Comparison of ENCODE assay signal across 10 cellular contexts in genomic region chr6:121520337-121521163, GRCh38.
DNase-seq lines count a peak whose midpoint lies in the region; ATAC-seq and TF ChIP-seq lines count a peak whose summit lies in the region.
"Had no signal": no experiment of that assay in that cellular context is flagged by ENCODE, and none has a peak within 500 bp of the region (broad histone marks: within the 10 kb centered on the region; RNA-seq: fewer than 3 reads in every experiment).

No MANE protein-coding gene starts in this region.

- H3K4me2 ChIP-seq in mesendoderm (ENCODE audit: low read length) = no peak overlapping the region

- H3K9me3 Mint-ChIP-seq in activated T-cell treated with anti-CD3 and anti-CD28 coated beads, Interleukin-2, amount 50 U/mL, for 24 hours = no peaks in the 10 kb centered on the region
- H3K9me3 Mint-ChIP-seq: brain had no signal

- H3K27me3 ChIP-seq in AG04450 (ENCODE audit: control insufficient read depth, insufficient read depth, low read length) = no peaks in the 10 kb centered on the region
- H3K27me3 ChIP-seq in mesendoderm (ENCODE audit: insufficient read depth, low read length, poor library complexity) = no peaks in the 10 kb centered on the region

- H3K36me3 Mint-ChIP-seq in activated T-cell treated with anti-CD3 and anti-CD28 coated beads, Interleukin-2, amount 50 U/mL, for 24 hours (ENCODE audit: low read depth) = no peaks in the 10 kb centered on the region
- H3K36me3 Mint-ChIP-seq: brain had no signal

- H3K18ac ChIP-seq in mesendoderm (ENCODE audit: low read length) = peak overlapping the region; percentile 34

- H3K23ac ChIP-seq in mesendoderm (ENCODE audit: low read length) = no peak overlapping the region

- no peak overlapping the region for H3K9ac ChIP-seq in mesendoderm (ENCODE audit: low read length)

- H3K27me3 Mint-ChIP-seq in activated T-cell treated with anti-CD3 and anti-CD28 coated beads, Interleukin-2, amount 50 U/mL, for 24 hours = no peaks in the 10 kb centered on the region

- no peak overlapping the region for H3K4me3 Mint-ChIP-seq in activated T-cell treated with anti-CD3 and anti-CD28 coated beads, Interleukin-2, amount 50 U/mL, for 24 hours
- H3K4me3 Mint-ChIP-seq: brain had no signal

- no CpG with 5 or more reads among the region's 7 CpGs for WGBS in mesendoderm (ENCODE audit: extremely low coverage, insufficient coverage, low lambda C conversion rate)

- no peak overlapping the region for H2BK120ac ChIP-seq in mesendoderm (ENCODE audit: low read depth, low read length)

- H2BK5ac ChIP-seq in mesendoderm (ENCODE audit: low read length) = peak overlapping the region; percentile 44

- CTCF ChIA-PET in AG04450 (lab: Charles Lee) = interaction anchor here (0.6 to 0.7 kb wide), 4 partner anchors 16 to 744 kb away, joined by 3 to 12 read pairs (median 4); no protein-coding TSS in a partner anchor

- H3K27ac Mint-ChIP-seq in activated T-cell treated with anti-CD3 and anti-CD28 coated beads, Interleukin-2, amount 50 U/mL, for 24 hours = no peak overlapping the region

- H3K9me3 ChIP-seq in AG04450 (ENCODE audit: control insufficient read depth, insufficient read depth, low read length) = no peaks in the 10 kb centered on the region

- H4K5ac ChIP-seq in mesendoderm (ENCODE audit: low read length) = no peak overlapping the region

- peak overlapping the region; percentile 35 for H3K56ac ChIP-seq in mesendoderm (ENCODE audit: low read length)

- H4K8ac ChIP-seq in mesendoderm (ENCODE audit: low read depth, low read length) = no peak overlapping the region

- no peaks in the 10 kb centered on the region for H3K79me1 ChIP-seq in mesendoderm (ENCODE audit: low read length)

- no peak overlapping the region for H3K4ac ChIP-seq in mesendoderm (ENCODE audit: low read depth, low read length)

- no peak overlapping the region for H2AK5ac ChIP-seq in mesendoderm (ENCODE audit: low read length)

- H3K27ac ChIP-seq in AG04450 (ENCODE audit: low read depth, low read length) = peak overlapping the region; percentile 74
- H3K27ac ChIP-seq in mesendoderm (ENCODE audit: low read depth, low read length) = peak overlapping the region; percentile 7
- H3K27ac ChIP-seq: C4-2B had no signal

- DNase-seq in AG04450 (ENCODE audit: low read depth, low spot score) (peak; percentile 67), M059J (ENCODE audit: low read depth) (peak; percentile 87), dermis microvascular lymphatic vessel endothelial cell (ENCODE audit: low read depth in 2 of 2) (peak; percentile 84 to 98), mesendoderm (peak; percentile 91), NCI-H128 (lab: John Stamatoyannopoulos, UW; ENCODE audit: unreplicated experiment) (no peak), NCI-H1694 (lab: John Stamatoyannopoulos, UW) (no peak)
- no peak for DNase-seq in activated T-cell treated with anti-CD3 and anti-CD28 coated beads, Interleukin-2, amount 50 U/mL, for 24 hours

- H3K4me1 Mint-ChIP-seq in activated T-cell treated with anti-CD3 and anti-CD28 coated beads, Interleukin-2, amount 50 U/mL, for 24 hours (ENCODE audit: low read depth) = no peaks in the 10 kb centered on the region

- peaks cover 6% of the 10 kb centered on the region for H3K4me1 ChIP-seq in mesendoderm (ENCODE audit: control insufficient read depth, low read depth, low read length)

- POLR2A ChIA-PET in AG04450 (lab: Yijun Ruan, JAX) = no interaction called here

- TF ChIP-seq CTCF in AG04450 (IDR thresholded peaks at IDR 0.05; ENCODE audit: low read depth, low read length) = no peak

- ATAC-seq in GM18867 (IDR thresholded peaks at IDR 0.05; ENCODE audit: unreplicated experiment) = no peak

- H3K36me3 ChIP-seq in mesendoderm (ENCODE audit: control insufficient read depth, insufficient read depth, low read length) = no peaks in the 10 kb centered on the region

- H2BK15ac ChIP-seq in mesendoderm (replicated peaks; ENCODE audit: low read depth) = no peak overlapping the region

- H3K4me3 ChIP-seq in AG04450 (ENCODE audit: low read depth, low read length) = no peak overlapping the region
- H3K4me3 ChIP-seq in mesendoderm (ENCODE audit: low read length) = no peak overlapping the region

- H3K79me2 ChIP-seq in mesendoderm (ENCODE audit: control insufficient read depth, insufficient read depth, low read length) = no peaks in the 10 kb centered on the region

Comparison
In these comparisons a context has a peak if more than half of its experiments do, and no peak if none do; other contexts are left out.
1. DNase-seq: peak in AG04450 (single experiment), M059J (single experiment), dermis microvascular lymphatic vessel endothelial cell (2 of 2) and mesendoderm (single experiment); none in activated T-cell treated with anti-CD3 and anti-CD28 coated beads, Interleukin-2, amount 50 U/mL, for 24 hours (single experiment), NCI-H128 (single experiment) and NCI-H1694 (single experiment).